In the genomic region with DNA sequence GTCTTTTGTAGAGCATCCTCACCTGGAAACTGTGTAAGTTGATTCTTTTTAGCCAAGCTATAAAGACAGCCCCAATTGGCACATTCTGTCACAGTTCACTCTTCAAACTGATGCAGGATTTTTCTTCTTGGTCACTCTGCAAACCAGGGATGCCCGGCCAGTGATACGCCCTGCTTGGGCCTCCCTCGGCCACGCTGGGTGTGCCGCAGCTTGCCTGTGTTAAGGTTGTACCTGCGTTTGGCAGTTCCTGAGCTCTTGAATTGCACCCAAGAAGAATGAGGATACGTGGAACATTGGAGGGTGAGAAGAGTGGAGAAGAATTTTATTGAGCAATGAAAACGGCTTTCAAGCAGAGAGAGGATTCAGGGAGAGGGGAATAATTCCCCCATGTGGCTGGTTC, we compare ENCODE assay signal across 20 cellular contexts. TPM values are rescaled to one million over a fixed set of nuclear protein-coding genes. Genes with fewer than 3 reads are reported as not detected.
DNase-seq lines count a peak whose midpoint lies in the region; ATAC-seq, FAIRE-seq and TF ChIP-seq lines count a peak whose summit lies in the region.
"Had no signal": no experiment of that assay in that cellular context is flagged by ENCODE, and none has a peak within 500 bp of the region (broad histone marks: within the 10 kb centered on the region; RNA-seq: fewer than 3 reads in every experiment).

No MANE protein-coding gene starts in this region.

- H3K4me1 Mint-ChIP-seq in activated CD4-positive, alpha-beta T cell treated with anti-CD3 and anti-CD28 coated beads, Interleukin-2, amount 10 ng/mL, durations not matched to agents 24 days and 14 days, result peaks cover 76% of the 10 kb centered on the region

- H2BK15ac ChIP-seq in neuronal stem cell (ENCODE audit: low read length), result no peak overlapping the region

- peaks cover 28% of the 10 kb centered on the region for H3K36me3 Mint-ChIP-seq in activated CD4-positive, alpha-beta T cell treated with anti-CD3 and anti-CD28 coated beads, Interleukin-2, amount 10 ng/mL, durations not matched to agents 24 days and 14 days (ENCODE audit: low read depth)

- TF ChIP-seq CTCF in Loucy (conservative IDR thresholded peaks at IDR 0.05; ENCODE audit: low read length), result no peak

- H3K9me2 ChIP-seq in Loucy (replicated peaks; ENCODE audit: low read depth, low read length), result no peaks in the 10 kb centered on the region

- H3K27me3 Mint-ChIP-seq in activated CD4-positive, alpha-beta T cell treated with anti-CD3 and anti-CD28 coated beads, Interleukin-2, amount 10 ng/mL, durations not matched to agents 24 days and 14 days, result no peaks in the 10 kb centered on the region

- H3K4me2 ChIP-seq in Loucy (ENCODE audit: low read depth, low read length, poor library complexity, severe bottlenecking) (peak overlapping the region; percentile 36), neuronal stem cell (ENCODE audit: insufficient read depth, low read length, poor library complexity, severe bottlenecking) (no peak overlapping the region)
- H3K4me2 ChIP-seq: PC-9 had no signal

- no peak for ATAC-seq in HG02852 (IDR thresholded peaks at IDR 0.05; ENCODE audit: unreplicated experiment)
- ATAC-seq: gastrocnemius medialis had no signal

- H3K18ac ChIP-seq in neuronal stem cell (ENCODE audit: low read length), result peak overlapping the region; percentile 64

- H3K9me3 Mint-ChIP-seq in activated CD4-positive, alpha-beta T cell treated with anti-CD3 and anti-CD28 coated beads, Interleukin-2, amount 10 ng/mL, durations not matched to agents 24 days and 14 days, result no peaks in the 10 kb centered on the region
- H3K9me3 Mint-ChIP-seq: activated T-helper 2 cell treated with anti-CD3 and anti-CD28 coated beads, Interferon-gamma antibody, Interleukin-2, Interleukin-4, amounts not matched to agents 10 μg/mL and 5 μg/mL and 100 μg/mL, durations not matched to agents 14 hours and 24 hours and 36 hours; nephron had no signal

- no peak for TF ChIP-seq POLR2A in H54 (IDR thresholded peaks at IDR 0.05; ENCODE audit: low read depth, low read length)

- no peak overlapping the region for H3K14ac ChIP-seq in neuronal stem cell (ENCODE audit: low read length)

- no peak overlapping the region for H3K23ac ChIP-seq in neuronal stem cell (ENCODE audit: low read depth, low read length, poor library complexity)

- DNase-seq in activated CD4-positive, alpha-beta T cell treated with anti-CD3 and anti-CD28 coated beads, Interleukin-2, amount 10 ng/mL, durations not matched to agents 24 days and 14 days, result no peak
- no peak for DNase-seq in activated CD4-positive, alpha-beta T cell treated with anti-CD3 and anti-CD28 coated beads for 1 hour
- DNase-seq in effector memory CD4-positive, alpha-beta T cell, result no peak
- DNase-seq in neuronal stem cell (ENCODE audit: low spot score) (no peak), H54 (ENCODE audit: insufficient read length, low spot score) (no peak)
- DNase-seq in stimulated activated CD4-positive, alpha-beta T cell treated with anti-CD3 and anti-CD28 coated beads, Interleukin-2, amount 100 ng/mL, for 48 hours, result no peak
- DNase-seq: activated CD8-positive, alpha-beta memory T cell treated with anti-CD3 and anti-CD28 coated beads for 24 hours; gastrocnemius medialis; KG1; MV-4-11; NCI-H187; NCI-H345; PC-9; stimulated activated CD4-positive, alpha-beta T cell treated with anti-CD3 and anti-CD28 coated beads, Interleukin-4, amount 100 ng/mL, for 4 hours; WERI-Rb-1 had no signal

- intact Hi-C loops in activated CD4-positive, alpha-beta T cell treated with anti-CD3 and anti-CD28 coated beads, Interleukin-2, amount 10 ng/mL, durations not matched to agents 24 days and 14 days (cut with micrococcal nuclease), result no loop called here

- H2BK120ac ChIP-seq in neuronal stem cell (ENCODE audit: low read depth, low read length), result no peak overlapping the region

- WGBS in neuronal stem cell (ENCODE audit: extremely low coverage in 2 of 2, insufficient read length in 2 of 2, insufficient replicate concordance in 1 of 2), 2 donors, result no CpG with 5 or more reads among the region's 8 CpGs

- H3K4ac ChIP-seq in neuronal stem cell (ENCODE audit: low read length), result no peak overlapping the region

- H3K9ac ChIP-seq in Loucy (ENCODE audit: low read depth, low read length, poor library complexity, severe bottlenecking), result no peak overlapping the region
- H3K9ac ChIP-seq in neuronal stem cell (ENCODE audit: low read depth, low read length, poor library complexity), result no peak overlapping the region

- H3F3A ChIP-seq in Loucy (ENCODE audit: low read depth), result peaks cover 6% of the 10 kb centered on the region; the same call in 1 of the 2 replicates

- H2BK12ac ChIP-seq in neuronal stem cell (ENCODE audit: low read length), result peak overlapping the region; percentile 41

- no peaks in the 10 kb centered on the region for H3K79me1 ChIP-seq in neuronal stem cell (ENCODE audit: low read depth, low read length)

- no peak overlapping the region for H4K8ac ChIP-seq in neuronal stem cell (ENCODE audit: low read depth, low read length)

- H4K91ac ChIP-seq in neuronal stem cell (ENCODE audit: low read depth, low read length, poor library complexity), result no peak overlapping the region

- peak overlapping the region; percentile 17 for H3K27ac Mint-ChIP-seq in activated CD4-positive, alpha-beta T cell treated with anti-CD3 and anti-CD28 coated beads, Interleukin-2, amount 10 ng/mL, durations not matched to agents 24 days and 14 days
- H3K27ac Mint-ChIP-seq: nephron had no signal

- no peak overlapping the region for H3K4me3 Mint-ChIP-seq in activated CD4-positive, alpha-beta T cell treated with anti-CD3 and anti-CD28 coated beads, Interleukin-2, amount 10 ng/mL, durations not matched to agents 24 days and 14 days
- H3K4me3 Mint-ChIP-seq: nephron had no signal

- peak overlapping the region; percentile 4 for H3K27ac ChIP-seq in effector memory CD4-positive, alpha-beta T cell (ENCODE audit: insufficient read depth, low read length, poor library complexity, severe bottlenecking)
- H3K27ac ChIP-seq in neuronal stem cell (replicated peaks; ENCODE audit: low read length), result peak overlapping the region; percentile 46
- H3K27ac ChIP-seq: gastrocnemius medialis, PC-9, prostate gland, WERI-Rb-1 had no signal

- H2AK5ac ChIP-seq in neuronal stem cell (ENCODE audit: low read depth, low read length), result peak overlapping the region; percentile 2

- FAIRE-seq in H54 (lab: Jason Lieb, UNC), result no peak

- H3K9me3 ChIP-seq in Loucy (ENCODE audit: insufficient read depth, low read depth, low read length), result no peaks in the 10 kb centered on the region
- no peaks in the 10 kb centered on the region for H3K9me3 ChIP-seq in effector memory CD4-positive, alpha-beta T cell (ENCODE audit: control insufficient read depth, low read length)
- H3K9me3 ChIP-seq in neuronal stem cell (replicated peaks in 1 of 2; ENCODE audit: control insufficient read depth in 2 of 2, insufficient read depth in 1 of 2, low read depth in 1 of 2, low read length in 2 of 2), result peaks cover 0 to 3% of the 10 kb centered on the region in 2 donors
- H3K9me3 ChIP-seq: gastrocnemius medialis, prostate gland had no signal

- H2AFZ ChIP-seq in Loucy (ENCODE audit: low read length) (no peak overlapping the region), neuronal stem cell (ENCODE audit: low read length) (no peak overlapping the region)
- H2AFZ ChIP-seq: PC-9 had no signal

- no peak overlapping the region for H2BK5ac ChIP-seq in neuronal stem cell (ENCODE audit: low read length)

- H3K27me3 ChIP-seq in Loucy (ENCODE audit: insufficient read depth, low read length, poor library complexity, severe bottlenecking), result no peaks in the 10 kb centered on the region
- H3K27me3 ChIP-seq in effector memory CD4-positive, alpha-beta T cell (replicated peaks; ENCODE audit: control insufficient read depth, insufficient read depth, low read length, poor library complexity, severe bottlenecking), result no peaks in the 10 kb centered on the region
- no peaks in the 10 kb centered on the region for H3K27me3 ChIP-seq in neuronal stem cell (ENCODE audit: control insufficient read depth in 3 of 3, insufficient read depth in 3 of 3, low read depth in 1 of 3, low read length in 3 of 3)
- H3K27me3 ChIP-seq: gastrocnemius medialis had no signal

- H3K79me2 ChIP-seq in Loucy (ENCODE audit: insufficient read depth, low read length), result peaks cover 96% of the 10 kb centered on the region

- H3K4me3 ChIP-seq in Loucy (ENCODE audit: low read length, poor library complexity, severe bottlenecking) (no peak overlapping the region), neuronal stem cell (ENCODE audit: low read length in 2 of 2) (no peak overlapping the region)
- no peak overlapping the region for H3K4me3 ChIP-seq in effector memory CD4-positive, alpha-beta T cell (ENCODE audit: insufficient read depth, low read depth, low read length, poor library complexity, severe bottlenecking)
- H3K4me3 ChIP-seq: gastrocnemius medialis, PC-9, prostate gland had no signal

- H4K20me1 ChIP-seq in Loucy (ENCODE audit: insufficient read depth, low read length, poor library complexity, severe bottlenecking), result peaks cover 86% of the 10 kb centered on the region

- H3K4me1 ChIP-seq in Loucy (ENCODE audit: insufficient read depth, low read length, poor library complexity, severe bottlenecking) (peaks cover 59% of the 10 kb centered on the region), neuronal stem cell (ENCODE audit: control insufficient read depth in 2 of 2, insufficient read depth in 1 of 2, low read depth in 1 of 2, low read length in 2 of 2) (peaks cover 40 to 44% of the 10 kb centered on the region in 2 donors)
- H3K4me1 ChIP-seq in effector memory CD4-positive, alpha-beta T cell (ENCODE audit: control insufficient read depth, insufficient read depth, low read length, poor library complexity, severe bottlenecking), result peaks cover 67% of the 10 kb centered on the region

- H3K36me3 ChIP-seq in Loucy (ENCODE audit: insufficient read depth, low read length), result peaks cover 11% of the 10 kb centered on the region; the same call in 1 of the 2 replicates
- H3K36me3 ChIP-seq in effector memory CD4-positive, alpha-beta T cell (ENCODE audit: control insufficient read depth, insufficient read depth, low read length), result no peaks in the 10 kb centered on the region
- H3K36me3 ChIP-seq in neuronal stem cell (replicated peaks in 1 of 2; ENCODE audit: control insufficient read depth in 2 of 2, insufficient read depth in 2 of 2, low read length in 2 of 2), result peaks cover 0 to 17% of the 10 kb centered on the region in 2 donors
- H3K36me3 ChIP-seq: gastrocnemius medialis, prostate gland, WERI-Rb-1 had no signal

RNA-seq across cellular contexts. Expression of gene PSMD6, which starts 49.9 kb away (rescaled TPM):
- total RNA-seq in activated CD4-positive, alpha-beta T cell treated with anti-CD3 and anti-CD28 coated beads, Interleukin-2, amount 10 ng/mL, durations not matched to agents 24 days and 14 days, result 141 and 146 TPM in 2 replicates
- polyA plus RNA-seq in neuronal stem cell (2013, experiment 1 of 2), result 96.4 TPM
- 98.4 TPM for polyA plus RNA-seq in neuronal stem cell (2013, experiment 2 of 2)
